12 cellular contexts compared by ENCODE assay signal in genomic region chr10:33376976-33377657, GRCh38. TPM values are rescaled to one million over a fixed set of nuclear protein-coding genes. Genes with fewer than 3 reads are reported as not detected.
A peak's percentile ranks its signal among the peaks of the same experiment; 100 is the strongest.
DNase-seq lines count a peak whose midpoint lies in the region; ATAC-seq and TF ChIP-seq lines count a peak whose summit lies in the region.
"Had no signal": no experiment of that assay in that cellular context is flagged by ENCODE, and none has a peak within 500 bp of the region (broad histone marks: within the 10 kb centered on the region; RNA-seq: fewer than 3 reads in every experiment).

No MANE protein-coding gene starts in this region.

- CTCF ChIA-PET in AG04449 (lab: Yijun Ruan, JAX): no interaction called here

- H3K36me3 ChIP-seq in GM23248 (ENCODE audit: low read depth): no peaks in the 10 kb centered on the region
- H3K36me3 ChIP-seq: ascending aorta, heart right ventricle had no signal

- POLR2A ChIA-PET in AG04449 (lab: Yijun Ruan, JAX): interaction anchor here (1.1 kb wide), 1 partner anchor 19 kb away, joined by 3 read pairs; no protein-coding TSS in a partner anchor

- no peaks in the 10 kb centered on the region for H3K27me3 ChIP-seq in GM23248 (replicated peaks; ENCODE audit: insufficient read depth)
- no peaks in the 10 kb centered on the region for H3K27me3 ChIP-seq in foreskin keratinocyte
- H3K27me3 ChIP-seq: ascending aorta, heart right ventricle had no signal

- peaks cover 8% of the 10 kb centered on the region for H3K27me3 Mint-ChIP-seq in activated naive CD8-positive, alpha-beta T cell treated with anti-CD3 and anti-CD28 coated beads, Interleukin-2, amount 50 U/mL, for 24 hours
- H3K27me3 Mint-ChIP-seq in natural killer cell (ENCODE audit: low read depth in 2 of 2): peaks cover 0 to 5% of the 10 kb centered on the region in 2 donors
- H3K27me3 Mint-ChIP-seq in effector memory CD8-positive, alpha-beta T cell: peaks cover 22 to 32% of the 10 kb centered on the region in 2 donors

- no peak overlapping the region for H3K4me3 Mint-ChIP-seq in activated naive CD8-positive, alpha-beta T cell treated with anti-CD3 and anti-CD28 coated beads, Interleukin-2, amount 50 U/mL, for 24 hours
- no peak overlapping the region for H3K4me3 Mint-ChIP-seq in natural killer cell
- no peak overlapping the region for H3K4me3 Mint-ChIP-seq in effector memory CD8-positive, alpha-beta T cell

- peaks cover 29% of the 10 kb centered on the region for H3K4me1 Mint-ChIP-seq in activated naive CD8-positive, alpha-beta T cell treated with anti-CD3 and anti-CD28 coated beads, Interleukin-2, amount 50 U/mL, for 24 hours
- no peaks in the 10 kb centered on the region for H3K4me1 Mint-ChIP-seq in natural killer cell
- no peaks in the 10 kb centered on the region for H3K4me1 Mint-ChIP-seq in effector memory CD8-positive, alpha-beta T cell (ENCODE audit: low read depth in 2 of 2)

- peak overlapping the region; percentile 63 for H3K9ac ChIP-seq in GM23248

- TF ChIP-seq CTCF in AG04449 (IDR thresholded peaks at IDR 0.05; ENCODE audit: insufficient read depth, low read length, missing control alignments) (no peak), foreskin keratinocyte (conservative IDR thresholded peaks at IDR 0.05) (no peak), natural killer cell (IDR thresholded peaks at IDR 0.05) (no peak)

- H3K4me1 ChIP-seq in GM23248 (ENCODE audit: insufficient read depth) (peaks cover 39% of the 10 kb centered on the region), foreskin keratinocyte (peaks cover 15% of the 10 kb centered on the region)
- H3K4me1 ChIP-seq: ascending aorta had no signal

- DNase-seq in AG04449 (ENCODE audit: low read depth, low spot score) (no peak), GM23248 (peak; percentile 90), foreskin keratinocyte (peak; percentile 62 to 74), natural killer cell (no peak), iPS-NIHi11 (ENCODE audit: low spot score) (no peak), T1000 (lab: John Stamatoyannopoulos, UW) (no peak)
- DNase-seq in activated naive CD8-positive, alpha-beta T cell treated with anti-CD3 and anti-CD28 coated beads, Interleukin-2, amount 50 U/mL, for 24 hours: no peak
- no peak for DNase-seq in effector memory CD8-positive, alpha-beta T cell
- DNase-seq: activated CD4-positive, CD25-positive, alpha-beta regulatory T cell; heart right ventricle; midbrain had no signal

- peak overlapping the region; percentile 65 for H2AFZ ChIP-seq in GM23248

- H3K27ac Mint-ChIP-seq in activated naive CD8-positive, alpha-beta T cell treated with anti-CD3 and anti-CD28 coated beads, Interleukin-2, amount 50 U/mL, for 24 hours: peak overlapping the region; percentile 37
- no peak overlapping the region for H3K27ac Mint-ChIP-seq in natural killer cell
- H3K27ac Mint-ChIP-seq in effector memory CD8-positive, alpha-beta T cell: no peak overlapping the region

- no peaks in the 10 kb centered on the region for H3K9me2 ChIP-seq in GM23248 (ENCODE audit: insufficient read depth)

- no peaks in the 10 kb centered on the region for H3K36me3 Mint-ChIP-seq in activated naive CD8-positive, alpha-beta T cell treated with anti-CD3 and anti-CD28 coated beads, Interleukin-2, amount 50 U/mL, for 24 hours (ENCODE audit: low read depth)
- no peaks in the 10 kb centered on the region for H3K36me3 Mint-ChIP-seq in natural killer cell
- H3K36me3 Mint-ChIP-seq in effector memory CD8-positive, alpha-beta T cell (ENCODE audit: insufficient read depth): no peaks in the 10 kb centered on the region

- H3F3A ChIP-seq in GM23248 (ENCODE audit: insufficient read depth): peaks cover 46% of the 10 kb centered on the region

- H3K4me2 ChIP-seq in GM23248 (ENCODE audit: unreplicated experiment): peak overlapping the region; percentile 81

- WGBS in GM23248 (ENCODE audit: low coverage in 1 of 2, low lambda C conversion rate in 2 of 2, missing lambda C conversion rate in 2 of 2), 2 experiments: 2% methylated on average over 4 of the region's 4 CpGs

- peak overlapping the region; percentile 85 for H3K27ac ChIP-seq in GM23248
- H3K27ac ChIP-seq in foreskin keratinocyte: peak overlapping the region; percentile 76
- H3K27ac ChIP-seq: ascending aorta had no signal

- H3K4me3 ChIP-seq in AG04449 (ENCODE audit: low read depth, low read length): peak overlapping the region; percentile 13; the same call in 1 of the 2 replicates
- H3K4me3 ChIP-seq in GM23248: peak overlapping the region; percentile 58
- H3K4me3 ChIP-seq: ascending aorta, heart right ventricle had no signal

- H3K79me2 ChIP-seq in GM23248 (ENCODE audit: insufficient read depth): no peaks in the 10 kb centered on the region

- H3K9me3 Mint-ChIP-seq in activated naive CD8-positive, alpha-beta T cell treated with anti-CD3 and anti-CD28 coated beads, Interleukin-2, amount 50 U/mL, for 24 hours: no peaks in the 10 kb centered on the region
- no peaks in the 10 kb centered on the region for H3K9me3 Mint-ChIP-seq in natural killer cell
- H3K9me3 Mint-ChIP-seq in effector memory CD8-positive, alpha-beta T cell: no peaks in the 10 kb centered on the region

- intact Hi-C loops in natural killer cell (cut with micrococcal nuclease): no loop called here

- H3K9me3 ChIP-seq in GM23248 (ENCODE audit: low read depth): no peaks in the 10 kb centered on the region
- H3K9me3 ChIP-seq: ascending aorta, heart right ventricle had no signal

- no peaks in the 10 kb centered on the region for H4K20me1 ChIP-seq in GM23248 (ENCODE audit: insufficient read depth)

- in situ Hi-C loops in GM23248 (cut with MboI): no loop called here

- peak; percentile 61 for ATAC-seq in activated naive CD8-positive, alpha-beta T cell treated with anti-CD3 and anti-CD28 coated beads, Interleukin-2, amount 50 U/mL, for 24 hours
- ATAC-seq in foreskin keratinocyte (peak; percentile 79), natural killer cell (no peak)
- no peak for ATAC-seq in effector memory CD8-positive, alpha-beta T cell (replicated peaks)
- ATAC-seq: heart right ventricle had no signal

RNA-seq across cellular contexts. Expression of gene NRP1, which starts 42.6 kb away (rescaled TPM):
- total RNA-seq in GM23248 (2014; rRNA removed; shearing (Covaris generic)): 134 and 152 TPM in 2 replicates
- polyA plus RNA-seq in GM23248 (2016; fragmentation: Nextera tagmentation; extraction: Ambion mirVana) (175 and 184 TPM in 2 replicates), foreskin keratinocyte (11.6 and 12.2 TPM in 2 replicates)
- total RNA-seq in foreskin keratinocyte (57.3 and 58.2 TPM in 2 replicates), natural killer cell (1 to 10 TPM in 1 of 3 donors, under 1 TPM in 1, not detected in 1; 0.16 to 1.5 TPM)

Comparison
In these comparisons a context has a peak if more than half of its experiments do, and no peak if none do; other contexts are left out.
1. DNase-seq: peak in GM23248 (single experiment) and foreskin keratinocyte (2 of 2); none in AG04449 (single experiment), activated naive CD8-positive, alpha-beta T cell treated with anti-CD3 and anti-CD28 coated beads, Interleukin-2, amount 50 U/mL, for 24 hours (single experiment), natural killer cell (single experiment), iPS-NIHi11 (single experiment), effector memory CD8-positive, alpha-beta T cell (0 of 3) and T1000 (single experiment).
2. ATAC-seq: peak in activated naive CD8-positive, alpha-beta T cell treated with anti-CD3 and anti-CD28 coated beads, Interleukin-2, amount 50 U/mL, for 24 hours (single experiment) and foreskin keratinocyte (single experiment); none in natural killer cell (0 of 3) and effector memory CD8-positive, alpha-beta T cell (single experiment).
3. RNA of gene NRP1, which starts 42.6 kb away (total RNA-seq): 134 to 152 TPM in GM23248 and 57.3 to 58.2 TPM in foreskin keratinocyte; 0.16 to 1.5 TPM in natural killer cell; every median in the first group is over 10 times any median in the second.